ENCODE assay signal across 1 cellular context in the genomic region with DNA sequence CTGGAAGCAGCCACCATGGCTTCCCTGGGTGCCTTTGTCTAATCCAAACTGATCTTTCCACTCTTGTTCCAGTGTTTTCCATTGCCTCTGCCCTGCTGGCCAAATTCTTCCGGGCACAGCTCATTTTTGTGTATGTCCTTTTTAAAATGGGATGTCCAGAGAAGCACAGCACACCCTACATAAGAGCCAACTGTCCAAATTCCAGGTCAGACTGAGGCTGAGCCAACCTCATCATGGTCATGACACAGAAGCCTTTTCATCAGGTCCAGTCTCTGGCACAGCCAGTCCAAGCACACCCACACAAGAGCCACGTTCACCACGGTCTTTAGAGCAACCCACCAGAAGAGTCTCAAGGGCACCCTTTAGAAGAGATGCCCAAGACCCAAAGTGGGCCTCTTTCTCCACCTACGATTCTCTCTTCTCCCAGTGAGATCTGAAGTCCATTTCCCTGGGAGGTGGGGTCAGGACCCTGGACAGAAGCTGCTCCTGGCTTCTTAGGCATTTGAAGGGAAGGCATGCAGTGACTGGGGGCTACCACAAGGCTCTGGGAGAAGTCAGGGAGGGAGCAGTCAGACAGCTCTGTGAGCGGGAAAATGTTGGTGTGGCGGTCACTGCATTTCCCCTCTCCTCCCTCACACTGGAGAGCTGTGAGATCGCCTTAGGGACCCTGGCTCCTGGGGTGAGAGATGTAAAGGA.
TF ChIP-seq lines count a peak whose summit lies in the region.

No MANE protein-coding gene starts in this region.

TF ChIP-seq in K562, 482 proteins besides CTCF, POLR2A, EP300 and RAD21 (continued from another document):
- TF ChIP-seq POLR2B (IDR thresholded peaks at IDR 0.05; ENCODE audit: low read depth, partially characterized antibody) (no peak), HDAC2 (IDR thresholded peaks at IDR 0.05) (no peak), ZNF224 (CRISPR knock-in tag; IDR thresholded peaks at IDR 0.05) (no peak), TBL1XR1 (IDR thresholded peaks at IDR 0.05; ENCODE audit: low read length in 2 of 2) (no peak), KLF10 (CRISPR knock-in tag; IDR thresholded peaks at IDR 0.05) (no peak), RBM39 (optimal IDR thresholded peaks at IDR 0.05; ENCODE audit: low read depth, low read length) (no peak), ETV6 (IDR thresholded peaks at IDR 0.05; ENCODE audit: borderline replicate concordance in 1 of 2, low read depth in 2 of 2, low read length in 1 of 2) (no peak), ETV6 (CRISPR knock-in tag; IDR thresholded peaks at IDR 0.05; ENCODE audit: borderline replicate concordance) (no peak), TEAD1 (CRISPR knock-in tag; IDR thresholded peaks at IDR 0.05) (0 out of 4 replicates have a peak, but pooled peaks of 1 of the 2 experiments have one; percentile 12), ZNF551 (CRISPR knock-in tag; IDR thresholded peaks at IDR 0.05) (no peak), MIER1 (IDR thresholded peaks at IDR 0.05; ENCODE audit: low read depth) (peak; percentile 94), SRSF7 (optimal IDR thresholded peaks at IDR 0.05; ENCODE audit: low read depth, low read length) (no peak), CCAR2 (IDR thresholded peaks at IDR 0.05; ENCODE audit: low read depth, low read length) (no peak), ZNF384 (IDR thresholded peaks at IDR 0.05; ENCODE audit: low read depth, low read length) (no peak), EHMT2 (IDR thresholded peaks at IDR 0.05) (peak; percentile 96), FOXA3 (CRISPR knock-in tag; conservative IDR thresholded peaks at IDR 0.05 in 1 of 2, IDR thresholded peaks at IDR 0.05 in 1 of 2) (no peak), ZC3H11A (IDR thresholded peaks at IDR 0.05; ENCODE audit: low read depth, low read length) (no peak)
- TF ChIP-seq, protein P1, sequence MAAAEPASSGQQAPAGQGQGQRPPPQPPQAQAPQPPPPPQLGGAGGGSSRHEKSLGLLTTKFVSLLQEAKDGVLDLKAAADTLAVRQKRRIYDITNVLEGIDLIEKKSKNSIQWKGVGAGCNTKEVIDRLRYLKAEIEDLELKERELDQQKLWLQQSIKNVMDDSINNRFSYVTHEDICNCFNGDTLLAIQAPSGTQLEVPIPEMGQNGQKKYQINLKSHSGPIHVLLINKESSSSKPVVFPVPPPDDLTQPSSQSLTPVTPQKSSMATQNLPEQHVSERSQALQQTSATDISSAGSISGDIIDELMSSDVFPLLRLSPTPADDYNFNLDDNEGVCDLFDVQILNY (CRISPR knock-in tag; IDR thresholded peaks at IDR 0.05), result no peak
- TF ChIP-seq, protein P2, sequence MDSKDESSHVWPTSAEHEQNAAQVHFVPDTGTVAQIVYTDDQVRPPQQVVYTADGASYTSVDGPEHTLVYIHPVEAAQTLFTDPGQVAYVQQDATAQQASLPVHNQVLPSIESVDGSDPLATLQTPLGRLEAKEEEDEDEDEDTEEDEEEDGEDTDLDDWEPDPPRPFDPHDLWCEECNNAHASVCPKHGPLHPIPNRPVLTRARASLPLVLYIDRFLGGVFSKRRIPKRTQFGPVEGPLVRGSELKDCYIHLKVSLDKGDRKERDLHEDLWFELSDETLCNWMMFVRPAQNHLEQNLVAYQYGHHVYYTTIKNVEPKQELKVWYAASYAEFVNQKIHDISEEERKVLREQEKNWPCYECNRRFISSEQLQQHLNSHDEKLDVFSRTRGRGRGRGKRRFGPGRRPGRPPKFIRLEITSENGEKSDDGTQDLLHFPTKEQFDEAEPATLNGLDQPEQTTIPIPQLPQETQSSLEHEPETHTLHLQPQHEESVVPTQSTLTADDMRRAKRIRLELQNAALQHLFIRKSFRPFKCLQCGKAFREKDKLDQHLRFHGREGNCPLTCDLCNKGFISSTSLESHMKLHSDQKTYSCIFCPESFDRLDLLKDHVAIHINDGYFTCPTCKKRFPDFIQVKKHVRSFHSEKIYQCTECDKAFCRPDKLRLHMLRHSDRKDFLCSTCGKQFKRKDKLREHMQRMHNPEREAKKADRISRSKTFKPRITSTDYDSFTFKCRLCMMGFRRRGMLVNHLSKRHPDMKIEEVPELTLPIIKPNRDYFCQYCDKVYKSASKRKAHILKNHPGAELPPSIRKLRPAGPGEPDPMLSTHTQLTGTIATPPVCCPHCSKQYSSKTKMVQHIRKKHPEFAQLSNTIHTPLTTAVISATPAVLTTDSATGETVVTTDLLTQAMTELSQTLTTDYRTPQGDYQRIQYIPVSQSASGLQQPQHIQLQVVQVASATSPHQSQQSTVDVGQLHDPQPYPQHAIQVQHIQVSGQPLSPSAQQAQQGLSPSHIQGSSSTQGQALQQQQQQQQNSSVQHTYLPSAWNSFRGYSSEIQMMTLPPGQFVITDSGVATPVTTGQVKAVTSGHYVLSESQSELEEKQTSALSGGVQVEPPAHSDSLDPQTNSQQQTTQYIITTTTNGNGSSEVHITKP (IDR thresholded peaks at IDR 0.05; ENCODE audit: partially characterized antibody), result peak; percentile 7
- TF ChIP-seq, protein P3, sequence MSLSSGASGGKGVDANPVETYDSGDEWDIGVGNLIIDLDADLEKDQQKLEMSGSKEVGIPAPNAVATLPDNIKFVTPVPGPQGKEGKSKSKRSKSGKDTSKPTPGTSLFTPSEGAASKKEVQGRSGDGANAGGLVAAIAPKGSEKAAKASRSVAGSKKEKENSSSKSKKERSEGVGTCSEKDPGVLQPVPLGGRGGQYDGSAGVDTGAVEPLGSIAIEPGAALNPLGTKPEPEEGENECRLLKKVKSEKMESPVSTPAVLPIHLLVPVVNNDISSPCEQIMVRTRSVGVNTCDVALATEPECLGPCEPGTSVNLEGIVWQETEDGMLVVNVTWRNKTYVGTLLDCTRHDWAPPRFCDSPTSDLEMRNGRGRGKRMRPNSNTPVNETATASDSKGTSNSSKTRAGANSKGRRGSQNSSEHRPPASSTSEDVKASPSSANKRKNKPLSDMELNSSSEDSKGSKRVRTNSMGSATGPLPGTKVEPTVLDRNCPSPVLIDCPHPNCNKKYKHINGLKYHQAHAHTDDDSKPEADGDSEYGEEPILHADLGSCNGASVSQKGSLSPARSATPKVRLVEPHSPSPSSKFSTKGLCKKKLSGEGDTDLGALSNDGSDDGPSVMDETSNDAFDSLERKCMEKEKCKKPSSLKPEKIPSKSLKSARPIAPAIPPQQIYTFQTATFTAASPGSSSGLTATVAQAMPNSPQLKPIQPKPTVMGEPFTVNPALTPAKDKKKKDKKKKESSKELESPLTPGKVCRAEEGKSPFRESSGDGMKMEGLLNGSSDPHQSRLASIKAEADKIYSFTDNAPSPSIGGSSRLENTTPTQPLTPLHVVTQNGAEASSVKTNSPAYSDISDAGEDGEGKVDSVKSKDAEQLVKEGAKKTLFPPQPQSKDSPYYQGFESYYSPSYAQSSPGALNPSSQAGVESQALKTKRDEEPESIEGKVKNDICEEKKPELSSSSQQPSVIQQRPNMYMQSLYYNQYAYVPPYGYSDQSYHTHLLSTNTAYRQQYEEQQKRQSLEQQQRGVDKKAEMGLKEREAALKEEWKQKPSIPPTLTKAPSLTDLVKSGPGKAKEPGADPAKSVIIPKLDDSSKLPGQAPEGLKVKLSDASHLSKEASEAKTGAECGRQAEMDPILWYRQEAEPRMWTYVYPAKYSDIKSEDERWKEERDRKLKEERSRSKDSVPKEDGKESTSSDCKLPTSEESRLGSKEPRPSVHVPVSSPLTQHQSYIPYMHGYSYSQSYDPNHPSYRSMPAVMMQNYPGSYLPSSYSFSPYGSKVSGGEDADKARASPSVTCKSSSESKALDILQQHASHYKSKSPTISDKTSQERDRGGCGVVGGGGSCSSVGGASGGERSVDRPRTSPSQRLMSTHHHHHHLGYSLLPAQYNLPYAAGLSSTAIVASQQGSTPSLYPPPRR (CRISPR knock-in tag; IDR thresholded peaks at IDR 0.05; ENCODE audit: borderline replicate concordance), result 0 out of 2 replicates have a peak, but pooled peaks have one; percentile 39
TF ChIP-seq in K562: peak in this region for 7.
